In the genomic region with DNA sequence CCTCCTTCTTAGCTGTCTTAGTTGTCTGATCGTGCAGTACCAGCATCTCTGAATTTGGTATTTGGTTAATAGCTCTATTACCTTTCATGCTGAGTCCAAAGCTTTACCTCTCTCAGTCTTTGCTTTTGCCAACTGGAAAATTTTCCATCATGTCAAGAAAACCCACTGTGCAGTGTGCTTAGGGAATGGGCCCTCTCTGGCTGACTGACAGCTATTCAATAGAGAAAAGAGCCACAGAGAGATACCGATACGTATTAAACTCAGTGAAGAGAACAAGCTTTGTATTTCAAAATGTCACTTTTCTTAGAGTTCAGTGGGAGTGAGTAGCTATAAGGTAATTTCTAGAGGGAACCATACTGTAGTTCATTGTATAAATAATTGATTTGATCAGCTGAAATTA, we compare ENCODE assay signal across 35 cellular contexts.
"Had no signal": no experiment of that assay in that cellular context is flagged by ENCODE, and none has a peak within 500 bp of the region (broad histone marks: within the 10 kb centered on the region; RNA-seq: fewer than 3 reads in every experiment).

No MANE protein-coding gene starts in this region.

- H3K4me3 ChIP-seq: adrenal gland, body of pancreas, breast epithelium had no signal

- H3K9me3 ChIP-seq: adrenal gland, body of pancreas, breast epithelium had no signal

- H3K27ac Mint-ChIP-seq: activated B cell treated with CpG ODN at 0.5 μM for 24 hours; activated CD4-positive, alpha-beta memory T cell treated with anti-CD3 and anti-CD28 coated beads for 36 hours; activated CD4-positive, alpha-beta T cell treated with anti-CD3 and anti-CD28 coated beads, Interleukin-2, amount 10 ng/mL, durations not matched to agents 24 days and 14 days; activated CD8-positive, alpha-beta T cell treated with anti-CD3 and anti-CD28 coated beads for 36 hours; activated naive CD4-positive, alpha-beta T cell treated with anti-CD3 and anti-CD28 coated beads for 36 hours; activated naive CD4-positive, alpha-beta T cell treated with anti-CD3 and anti-CD28 coated beads, Interleukin-2, amount 50 U/mL, for 72 hours; activated naive CD8-positive, alpha-beta T cell treated with anti-CD3 and anti-CD28 coated beads for 36 hours; activated T-cell treated with anti-CD3 and anti-CD28 coated beads, Interleukin-2, amount 50 U/mL, for 72 hours; activated T-helper 1 cell treated with anti-CD3 and anti-CD28 coated beads, Interleukin-12 subunit alpha, Interleukin-12 subunit beta, Interleukin-2, Interleukin-4 antibody, amounts not matched to agents 30 ng/mL and 10 ng/mL and 1 ng/mL, durations not matched to agents 14 hours and 24 hours and 36 hours; activated T-helper 17 cell treated with anti-CD3 and anti-CD28 coated beads, Interleukin-2, amount 50 U/mL, for 72 hours; T-helper 1 cell treated with Interleukin-12 subunit alpha and Interleukin-12 subunit beta and Interleukin-4 antibody, amounts not matched to agents 30 μg/mL and 1 μg/mL, for 36 hours; T-helper 2 cell treated with Interferon-gamma antibody and Interleukin-4, amounts not matched to agents 5 μg/mL and 100 μg/mL, for 36 hours had no signal

- ATAC-seq: activated CD8-positive, alpha-beta T cell treated with anti-CD3 and anti-CD28 coated beads for 36 hours; activated naive CD4-positive, alpha-beta T cell treated with anti-CD3 and anti-CD28 coated beads, Interleukin-2, amount 50 U/mL, for 72 hours; activated T-cell treated with anti-CD3 and anti-CD28 coated beads, Interleukin-2, amount 50 U/mL, for 4 hours; activated T-cell treated with anti-CD3 and anti-CD28 coated beads, Interleukin-2, amount 50 U/mL, for 72 hours; activated T-helper 17 cell treated with anti-CD3 and anti-CD28 coated beads, Interleukin-2, amount 50 U/mL, for 72 hours; body of pancreas had no signal

- H3K27ac ChIP-seq: adrenal gland, body of pancreas, brain microvascular endothelial cell, breast epithelium, VCaP had no signal

- H3K4me3 Mint-ChIP-seq: activated B cell treated with CpG ODN at 0.5 μM for 24 hours; activated CD4-positive, alpha-beta memory T cell treated with anti-CD3 and anti-CD28 coated beads for 36 hours; activated CD4-positive, alpha-beta T cell treated with anti-CD3 and anti-CD28 coated beads, Interleukin-2, amount 10 ng/mL, durations not matched to agents 24 days and 14 days; activated CD8-positive, alpha-beta T cell treated with anti-CD3 and anti-CD28 coated beads for 36 hours; activated naive CD4-positive, alpha-beta T cell treated with anti-CD3 and anti-CD28 coated beads for 36 hours; activated naive CD8-positive, alpha-beta T cell treated with anti-CD3 and anti-CD28 coated beads for 36 hours; activated T-cell treated with anti-CD3 and anti-CD28 coated beads, Interleukin-2, amount 50 U/mL, for 4 hours; activated T-cell treated with anti-CD3 and anti-CD28 coated beads, Interleukin-2, amount 50 U/mL, for 72 hours; activated T-helper 1 cell treated with anti-CD3 and anti-CD28 coated beads, Interleukin-12 subunit alpha, Interleukin-12 subunit beta, Interleukin-2, Interleukin-4 antibody, amounts not matched to agents 30 ng/mL and 10 ng/mL and 1 ng/mL, durations not matched to agents 14 hours and 24 hours and 36 hours; activated T-helper 17 cell treated with anti-CD3 and anti-CD28 coated beads, Interleukin-2, amount 50 U/mL, for 72 hours; T-helper 1 cell treated with Interleukin-12 subunit alpha and Interleukin-12 subunit beta and Interleukin-4 antibody, amounts not matched to agents 30 μg/mL and 1 μg/mL, for 36 hours; T-helper 2 cell treated with Interferon-gamma antibody and Interleukin-4, amounts not matched to agents 5 μg/mL and 100 μg/mL, for 36 hours had no signal

- H3K36me3 Mint-ChIP-seq: activated CD4-positive, alpha-beta memory T cell treated with anti-CD3 and anti-CD28 coated beads for 36 hours; activated naive CD4-positive, alpha-beta T cell treated with anti-CD3 and anti-CD28 coated beads, Interleukin-2, amount 50 U/mL, for 72 hours; activated naive CD8-positive, alpha-beta T cell treated with anti-CD3 and anti-CD28 coated beads for 36 hours had no signal

- H3K27me3 ChIP-seq: adrenal gland, body of pancreas, brain microvascular endothelial cell, breast epithelium had no signal

- H3K9me3 Mint-ChIP-seq: activated B cell treated with CpG ODN at 0.5 μM for 24 hours; activated CD4-positive, alpha-beta T cell treated with anti-CD3 and anti-CD28 coated beads, Interleukin-2, amount 10 ng/mL, durations not matched to agents 24 days and 14 days; activated CD8-positive, alpha-beta T cell treated with anti-CD3 and anti-CD28 coated beads for 36 hours; activated T-helper 1 cell treated with anti-CD3 and anti-CD28 coated beads, Interleukin-12 subunit alpha, Interleukin-12 subunit beta, Interleukin-2, Interleukin-4 antibody, amounts not matched to agents 30 ng/mL and 10 ng/mL and 1 ng/mL, durations not matched to agents 14 hours and 24 hours and 36 hours; activated T-helper 17 cell treated with anti-CD3 and anti-CD28 coated beads, Interleukin-2, amount 50 U/mL, for 72 hours; T-helper 1 cell treated with Interleukin-12 subunit alpha and Interleukin-12 subunit beta and Interleukin-4 antibody, amounts not matched to agents 30 μg/mL and 1 μg/mL, for 36 hours had no signal

- H3K36me3 ChIP-seq: adrenal gland, brain microvascular endothelial cell, breast epithelium had no signal

- H3K27me3 Mint-ChIP-seq: activated B cell treated with CpG ODN at 0.5 μM for 24 hours; activated CD4-positive, alpha-beta memory T cell treated with anti-CD3 and anti-CD28 coated beads for 36 hours; activated CD4-positive, alpha-beta T cell treated with anti-CD3 and anti-CD28 coated beads, Interleukin-2, amount 10 ng/mL, durations not matched to agents 24 days and 14 days; activated CD8-positive, alpha-beta T cell treated with anti-CD3 and anti-CD28 coated beads for 36 hours; activated naive CD8-positive, alpha-beta T cell treated with anti-CD3 and anti-CD28 coated beads for 36 hours; activated T-helper 17 cell treated with anti-CD3 and anti-CD28 coated beads, Interleukin-2, amount 50 U/mL, for 72 hours had no signal

- H3K4me1 Mint-ChIP-seq: activated B cell treated with CpG ODN at 0.5 μM for 24 hours; activated CD4-positive, alpha-beta T cell treated with anti-CD3 and anti-CD28 coated beads, Interleukin-2, amount 10 ng/mL, durations not matched to agents 24 days and 14 days; activated naive CD8-positive, alpha-beta T cell treated with anti-CD3 and anti-CD28 coated beads for 36 hours; activated T-helper 17 cell treated with anti-CD3 and anti-CD28 coated beads, Interleukin-2, amount 50 U/mL, for 72 hours had no signal

- H3K4me1 ChIP-seq: adrenal gland, body of pancreas, breast epithelium had no signal

- DNase-seq: activated B cell treated with CpG ODN at 0.5 μM for 24 hours; activated CD4-positive, alpha-beta memory T cell treated with anti-CD3 and anti-CD28 coated beads for 36 hours; activated CD4-positive, alpha-beta T cell treated with anti-CD3 and anti-CD28 coated beads for 4 hours; activated CD4-positive, alpha-beta T cell treated with anti-CD3 and anti-CD28 coated beads, Interleukin-2, amount 10 ng/mL, durations not matched to agents 24 days and 14 days; activated CD4-positive, alpha-beta T cell treated with anti-CD3 and anti-CD28 coated beads, Interleukin-2, amount 50 U/mL, for 1 hour; activated CD4-positive, alpha-beta T cell treated with anti-CD3 and anti-CD28 coated beads, Interleukin-2, amount 50 U/mL, for 4 hours; activated CD4-positive, CD25-positive, alpha-beta regulatory T cell treated with anti-CD3 and anti-CD28 coated beads, Interleukin-2, amount 50 U/mL, for 72 hours; activated CD8-positive, alpha-beta memory T cell treated with anti-CD3 and anti-CD28 coated beads, Interleukin-2, amount 50 U/mL, for 4 hours; activated CD8-positive, alpha-beta T cell treated with anti-CD3 and anti-CD28 coated beads for 36 hours; activated effector memory CD4-positive, alpha-beta T cell treated with anti-CD3 and anti-CD28 coated beads, Interleukin-2, amount 50 U/mL, for 16 hours; activated gamma-delta T cell treated with Interleukin-2 at 50 U/mL for 16 hours; activated naive CD4-positive, alpha-beta T cell; activated naive CD4-positive, alpha-beta T cell treated with anti-CD3 and anti-CD28 coated beads for 36 hours; activated naive CD4-positive, alpha-beta T cell treated with anti-CD3 and anti-CD28 coated beads, Interleukin-2, amount 50 U/mL, for 16 hours; activated naive CD8-positive, alpha-beta T cell treated with anti-CD3 and anti-CD28 coated beads for 36 hours; activated T-cell treated with anti-CD3 and anti-CD28 coated beads for 4 hours; activated T-cell treated with anti-CD3 and anti-CD28 coated beads, Interleukin-2, amount 50 U/mL, for 1 hour; activated T-cell treated with anti-CD3 and anti-CD28 coated beads, Interleukin-2, amount 50 U/mL, for 4 hours; activated T-cell treated with anti-CD3 and anti-CD28 coated beads, Interleukin-2, amount 50 U/mL, for 72 hours; adrenal gland; amniotic stem cell; aorta; body of pancreas; brain microvascular endothelial cell; central memory CD4-positive, alpha-beta T cell; T-helper 1 cell; T-helper 2 cell; T-helper 9 cell had no signal
